In the genomic region with DNA sequence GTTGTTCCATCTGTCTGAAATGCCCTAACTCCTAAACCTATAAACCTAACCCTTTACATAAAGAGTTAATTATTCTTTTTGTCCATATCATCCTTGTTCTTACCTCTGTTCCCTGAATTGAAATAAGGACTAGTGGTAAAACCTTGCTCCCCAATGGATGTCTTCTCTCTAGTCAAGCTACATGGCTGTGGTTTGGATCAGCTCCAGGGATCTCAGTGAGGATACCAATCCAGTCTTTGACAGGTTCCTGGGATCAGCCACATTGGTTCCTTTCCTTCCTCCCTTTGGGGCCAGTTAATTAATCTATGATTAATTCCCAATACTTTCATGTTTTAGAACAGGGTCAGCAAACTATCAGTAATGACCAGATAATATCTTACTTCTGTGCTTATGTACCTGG, we compare ENCODE assay signal across 23 cellular contexts.
"Had no signal": no experiment of that assay in that cellular context is flagged by ENCODE, and none has a peak within 500 bp of the region (broad histone marks: within the 10 kb centered on the region; RNA-seq: fewer than 3 reads in every experiment).

No MANE protein-coding gene starts in this region.

- H3K4me1 ChIP-seq: lower lobe of right lung, right lobe of liver, tibial artery had no signal

- FAIRE-seq: colon, endothelial cell of umbilical vein, kidney, TTC549 had no signal

- H3K27me3 ChIP-seq: brain microvascular endothelial cell, right lobe of liver, tibial artery had no signal

- H3K9me3 ChIP-seq: lower lobe of right lung, right lobe of liver, tibial artery had no signal

- H3K27ac ChIP-seq: brain microvascular endothelial cell, lower lobe of right lung, right lobe of liver, skin epidermis, tibial artery, WERI-Rb-1 had no signal

- H3K36me3 ChIP-seq: brain microvascular endothelial cell, lower lobe of right lung, right lobe of liver had no signal

- H3K4me3 ChIP-seq: lower lobe of right lung, right lobe of liver, skin epidermis, tibial artery had no signal

- DNase-seq: activated CD4-positive, alpha-beta T cell treated with anti-CD3 and anti-CD28 coated beads, Interleukin-2, amount 10 ng/mL, durations not matched to agents 7 days and 5 days; activated CD4-positive, CD25-positive, alpha-beta regulatory T cell treated with anti-CD3 and anti-CD28 coated beads, Interleukin-2, amount 50 U/mL, for 72 hours; activated CD8-positive, alpha-beta T cell treated with anti-CD3 and anti-CD28 coated beads, Interleukin-2, amount 10 ng/mL, durations not matched to agents 7 days and 5 days; activated gamma-delta T cell treated with Interleukin-2 at 50 U/mL for 16 hours; aorta; brain microvascular endothelial cell; central memory CD4-positive, alpha-beta T cell; effector memory CD8-positive, alpha-beta T cell; kidney; lower lobe of right lung; naive thymus-derived CD4-positive, alpha-beta T cell; occipital lobe; stimulated activated CD4-positive, alpha-beta T cell treated with anti-CD3 and anti-CD28 coated beads, Interleukin-1b, Interleukin-23, amount 100 ng/mL, for 48 hours; stimulated activated naive CD8-positive, alpha-beta T cell treated with anti-CD3 and anti-CD28 coated beads, Interleukin-15, amount 100 ng/mL, for 72 hours; tibial artery; WERI-Rb-1 had no signal

- ATAC-seq: activated CD8-positive, alpha-beta T cell treated with anti-CD3 and anti-CD28 coated beads, Interleukin-2, amount 10 ng/mL, durations not matched to agents 7 days and 5 days; effector memory CD8-positive, alpha-beta T cell; esophagus mucosa; left lobe of liver; lower lobe of right lung; naive thymus-derived CD4-positive, alpha-beta T cell; right lobe of liver; stimulated activated naive CD8-positive, alpha-beta T cell treated with anti-CD3 and anti-CD28 coated beads, Interleukin-15, amount 100 ng/mL, for 72 hours had no signal
